ENCODE assay signal across 16 cellular contexts in the genomic region with DNA sequence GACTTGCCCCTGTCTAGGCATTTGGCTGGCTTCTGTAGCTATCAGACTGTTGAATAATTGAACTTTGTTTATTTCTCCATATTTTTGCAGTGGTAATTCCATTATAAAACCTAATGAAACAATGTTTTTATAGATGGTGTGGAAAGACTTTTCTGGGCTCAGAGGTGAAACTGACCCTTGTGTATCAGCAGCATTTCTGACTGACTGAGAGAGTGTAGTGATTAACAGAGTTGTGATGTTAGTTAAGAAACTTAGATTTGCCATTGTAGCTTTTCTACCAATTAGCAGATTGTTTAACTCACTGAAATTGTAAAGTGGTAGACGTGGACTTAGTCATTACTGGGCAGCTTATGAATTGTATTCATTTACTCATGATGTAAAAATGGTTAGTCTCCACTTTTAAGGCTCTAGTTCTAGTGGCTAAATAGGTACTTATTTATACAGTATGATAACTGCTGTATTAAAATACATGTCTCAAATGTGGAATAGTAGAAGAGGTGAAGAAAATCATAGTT. TPM values are rescaled to one million over a fixed set of nuclear protein-coding genes. Genes with fewer than 3 reads are reported as not detected.
A peak's percentile ranks its signal among the peaks of the same experiment; 100 is the strongest.
DNase-seq lines count a peak whose midpoint lies in the region; ATAC-seq and TF ChIP-seq lines count a peak whose summit lies in the region.
"Had no signal": no experiment of that assay in that cellular context is flagged by ENCODE, and none has a peak within 500 bp of the region (broad histone marks: within the 10 kb centered on the region; RNA-seq: fewer than 3 reads in every experiment).

A gene with protein sequence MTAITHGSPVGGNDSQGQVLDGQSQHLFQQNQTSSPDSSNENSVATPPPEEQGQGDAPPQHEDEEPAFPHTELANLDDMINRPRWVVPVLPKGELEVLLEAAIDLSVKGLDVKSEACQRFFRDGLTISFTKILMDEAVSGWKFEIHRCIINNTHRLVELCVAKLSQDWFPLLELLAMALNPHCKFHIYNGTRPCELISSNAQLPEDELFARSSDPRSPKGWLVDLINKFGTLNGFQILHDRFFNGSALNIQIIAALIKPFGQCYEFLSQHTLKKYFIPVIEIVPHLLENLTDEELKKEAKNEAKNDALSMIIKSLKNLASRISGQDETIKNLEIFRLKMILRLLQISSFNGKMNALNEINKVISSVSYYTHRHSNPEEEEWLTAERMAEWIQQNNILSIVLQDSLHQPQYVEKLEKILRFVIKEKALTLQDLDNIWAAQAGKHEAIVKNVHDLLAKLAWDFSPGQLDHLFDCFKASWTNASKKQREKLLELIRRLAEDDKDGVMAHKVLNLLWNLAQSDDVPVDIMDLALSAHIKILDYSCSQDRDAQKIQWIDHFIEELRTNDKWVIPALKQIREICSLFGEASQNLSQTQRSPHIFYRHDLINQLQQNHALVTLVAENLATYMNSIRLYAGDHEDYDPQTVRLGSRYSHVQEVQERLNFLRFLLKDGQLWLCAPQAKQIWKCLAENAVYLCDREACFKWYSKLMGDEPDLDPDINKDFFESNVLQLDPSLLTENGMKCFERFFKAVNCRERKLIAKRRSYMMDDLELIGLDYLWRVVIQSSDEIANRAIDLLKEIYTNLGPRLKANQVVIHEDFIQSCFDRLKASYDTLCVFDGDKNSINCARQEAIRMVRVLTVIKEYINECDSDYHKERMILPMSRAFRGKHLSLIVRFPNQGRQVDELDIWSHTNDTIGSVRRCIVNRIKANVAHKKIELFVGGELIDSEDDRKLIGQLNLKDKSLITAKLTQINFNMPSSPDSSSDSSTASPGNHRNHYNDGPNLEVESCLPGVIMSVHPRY (N-terminal part only) (plus strand): TSS at position 51 of the 515 bp plus-strand sequence. CDS start 8,217 bp downstream, outside the sequence.

- H4K20me1 ChIP-seq in OCI-LY7 (ENCODE audit: insufficient read depth, low read length): no peaks in the 10 kb centered on the region
- H4K20me1 ChIP-seq: BLaER1 treated with 17β-estradiol and CSF1 and Interleukin-3, amounts not matched to agents 10 nM and 100 nM had no signal

- H3K9me3 ChIP-seq in heart left ventricle (peaks cover 0 to 22% (median 0%) of the 10 kb centered on the region in 12 donors), OCI-LY7 (ENCODE audit: low read length) (no peaks in the 10 kb centered on the region), thoracic aorta (no peaks in the 10 kb centered on the region)
- H3K9me3 ChIP-seq: BLaER1 treated with 17β-estradiol and CSF1 and Interleukin-3, amounts not matched to agents 10 nM and 100 nM; SJCRH30; thyroid gland had no signal

- CTCF ChIA-PET in OCI-LY7 (lab: Charles Lee; ENCODE audit: unreplicated experiment): no interaction called here
- CTCF ChIA-PET in RWPE1 (lab: Yijun Ruan, JAX): no interaction called here

- H2AFZ ChIP-seq in OCI-LY7 (ENCODE audit: low read length): no peak within 1 kb of the TSS

- H3K27ac ChIP-seq in heart left ventricle (peak within 1 kb of the TSS in 4 of 12 donors; percentile 13 to 57 (median 41)), OCI-LY7 (ENCODE audit: low read depth, low read length, poor library complexity, severe bottlenecking) (no peak within 1 kb of the TSS), thoracic aorta (no peak within 1 kb of the TSS), RWPE1 (no peak within 1 kb of the TSS)
- H3K27ac ChIP-seq: BLaER1 treated with 17β-estradiol and CSF1 and Interleukin-3, amounts not matched to agents 10 nM and 100 nM; SJCRH30; thyroid gland had no signal

- H3K36me3 ChIP-seq in heart left ventricle: peaks cover 0 to 21% (median 0%) of the 10 kb centered on the region in 9 donors
- peaks cover 28% of the 10 kb centered on the region for H3K36me3 ChIP-seq in OCI-LY7 (ENCODE audit: insufficient read depth, low read length)
- H3K36me3 ChIP-seq in thoracic aorta: no peaks in the 10 kb centered on the region
- H3K36me3 ChIP-seq: BLaER1 treated with 17β-estradiol and CSF1 and Interleukin-3, amounts not matched to agents 10 nM and 100 nM; SJCRH30; thyroid gland had no signal

- H3K27ac Mint-ChIP-seq in glutamatergic neuron (ENCODE audit: unreplicated experiment): no peak within 1 kb of the TSS

- H3K36me3 Mint-ChIP-seq in glutamatergic neuron (ENCODE audit: unreplicated experiment): no peaks in the 10 kb centered on the region

- H3K4me1 Mint-ChIP-seq in glutamatergic neuron (ENCODE audit: low read depth, unreplicated experiment): no peaks in the 10 kb centered on the region

- H3K79me2 ChIP-seq in OCI-LY7 (ENCODE audit: insufficient read depth, low read depth, low read length): no peaks in the 10 kb centered on the region

- POLR2A ChIA-PET in OCI-LY7 (lab: Charles Lee): no interaction called here
- POLR2A ChIA-PET in RWPE1 (lab: Yijun Ruan, JAX; ENCODE audit: low non-redundant PET): no interaction called here

- no peak for TF ChIP-seq POLR2A in heart left ventricle (IDR thresholded peaks at IDR 0.05)

- BruUV-seq in OCI-LY7 (replicated peaks; lab: Mats Ljungman, UMichigan): no TSS peak

- no peak within 1 kb of the TSS for H3K4me2 ChIP-seq in OCI-LY7 (ENCODE audit: low read length)
- H3K4me2 ChIP-seq: BLaER1 treated with 17β-estradiol and CSF1 and Interleukin-3, amounts not matched to agents 10 nM and 100 nM had no signal

- no peak for ATAC-seq in Right ventricle myocardium inferior
- ATAC-seq in heart left ventricle: no peak
- no peak for ATAC-seq in thoracic aorta (ENCODE audit: insufficient number of reproducible peaks, low FRiP score, low read depth)

- TF ChIP-seq CTCF in heart left ventricle (IDR thresholded peaks at IDR 0.05) (no peak), OCI-LY7 (conservative IDR thresholded peaks at IDR 0.05; ENCODE audit: low read length) (no peak), glutamatergic neuron (IDR thresholded peaks at IDR 0.05; ENCODE audit: partially characterized antibody, unreplicated experiment) (no peak), thoracic aorta (IDR thresholded peaks at IDR 0.05) (no peak), RWPE1 (conservative IDR thresholded peaks at IDR 0.05; ENCODE audit: low read depth) (no peak)

- in situ Hi-C loops in G401 (cut with HindIII; ENCODE audit: low sequenced_read_pairs): no loop called here

- H3K4me1 ChIP-seq in heart left ventricle (no peaks in the 10 kb centered on the region), OCI-LY7 (ENCODE audit: insufficient read depth, low read length, poor library complexity, severe bottlenecking) (no peaks in the 10 kb centered on the region), thoracic aorta (ENCODE audit: control insufficient read depth in 1 of 2, low read depth in 2 of 2) (no peaks in the 10 kb centered on the region)
- H3K4me1 ChIP-seq: BLaER1 treated with 17β-estradiol and CSF1 and Interleukin-3, amounts not matched to agents 10 nM and 100 nM; SJCRH30; thyroid gland had no signal

- intact Hi-C loops in Right ventricle myocardium inferior (cut with DNase I) (no loop called here), heart left ventricle (cut with DNase I) (no loop called here), OCI-LY7 (cut with micrococcal nuclease; ENCODE audit: unreplicated experiment) (no loop called here)

- H3K27me3 Mint-ChIP-seq in glutamatergic neuron (ENCODE audit: unreplicated experiment): no peaks in the 10 kb centered on the region

- no peak within 1 kb of the TSS for H3K4me3 ChIP-seq in heart left ventricle
- no peak within 1 kb of the TSS for H3K4me3 ChIP-seq in OCI-LY7 (ENCODE audit: low read depth, low read length, poor library complexity, severe bottlenecking)
- H3K4me3 ChIP-seq in thoracic aorta: no peak within 1 kb of the TSS
- H3K4me3 ChIP-seq: BLaER1 treated with 17β-estradiol and CSF1 and Interleukin-3, amounts not matched to agents 10 nM and 100 nM; SJCRH30; thyroid gland had no signal

- H3K27me3 ChIP-seq in heart left ventricle: no peaks in the 10 kb centered on the region
- no peaks in the 10 kb centered on the region for H3K27me3 ChIP-seq in thoracic aorta (replicated peaks; ENCODE audit: insufficient read depth)
- H3K27me3 ChIP-seq: BLaER1 treated with 17β-estradiol and CSF1 and Interleukin-3, amounts not matched to agents 10 nM and 100 nM; SJCRH30; thyroid gland had no signal

- no peaks in the 10 kb centered on the region for H3K9me3 Mint-ChIP-seq in glutamatergic neuron (ENCODE audit: unreplicated experiment)

- WGBS in heart left ventricle, 4 donors: 98 to 100% methylated on average over 1 of the region's 1 CpG; no CpG with 5 or more reads in 2 of the 4 donors

- DNase-seq in Right ventricle myocardium inferior (ENCODE audit: missing footprints): no peak
- no peak for DNase-seq in heart left ventricle
- no peak for DNase-seq in OCI-LY7 (ENCODE audit: low spot score)
- no peak for DNase-seq in glutamatergic neuron
- no peak for DNase-seq in thoracic aorta (ENCODE audit: low spot score)
- no peak for DNase-seq in G401 (ENCODE audit: low spot score)
- DNase-seq in RWPE1 (ENCODE audit: low spot score): no peak
- no peak for DNase-seq in stimulated activated CD4-positive, alpha-beta T cell treated with anti-CD3 and anti-CD28 coated beads, Interleukin-4, amount 100 ng/mL, for 1 hour
- DNase-seq: activated T-cell treated with anti-CD3 and anti-CD28 coated beads for 4 hours; midbrain; NCI-H2171; NK-92 treated with Interleukin-12 subunit alpha and Interleukin-12 subunit beta, amount 100 ng/mL, for 24 hours; SJCRH30; thyroid gland had no signal

- no peaks in the 10 kb centered on the region for H3K9me2 ChIP-seq in OCI-LY7 (ENCODE audit: insufficient read depth, low read length)

- no peak within 1 kb of the TSS for H3K4me3 Mint-ChIP-seq in glutamatergic neuron (ENCODE audit: unreplicated experiment)

RNA-seq across cellular contexts. Expression of the gene that starts here (rescaled TPM):
- 18.7 TPM for total RNA-seq in Right ventricle myocardium inferior
- total RNA-seq in heart left ventricle: 10 to 100 TPM in 4 of 9 donors, not detected in 5; 21.3 to 34.5 (median 30.9) TPM
- 10 to 100 TPM in 1 of 2 donors, 1 to 10 TPM in 1; 8.9 to 16.3 TPM for polyA plus RNA-seq in heart left ventricle
- total RNA-seq in OCI-LY7 (2014; rRNA removed; shearing (Covaris generic)): 12.4 and 14.5 TPM in 2 replicates
- total RNA-seq in OCI-LY7 (2022): 14.9 and 15.6 TPM in 2 replicates
- 50.3 TPM for total RNA-seq in glutamatergic neuron (ENCODE audit: unreplicated experiment)
- 10 to 100 TPM; 22.2 to 34.4 TPM for total RNA-seq in thoracic aorta
- 6.4 and 9.2 TPM in 2 replicates for total RNA-seq in G401 (2014; rRNA removed; shearing (Covaris generic))
- total RNA-seq: Daoy, SJCRH30 had no signal
